Comparison of ENCODE assay signal across 8 cellular contexts in the genomic region with DNA sequence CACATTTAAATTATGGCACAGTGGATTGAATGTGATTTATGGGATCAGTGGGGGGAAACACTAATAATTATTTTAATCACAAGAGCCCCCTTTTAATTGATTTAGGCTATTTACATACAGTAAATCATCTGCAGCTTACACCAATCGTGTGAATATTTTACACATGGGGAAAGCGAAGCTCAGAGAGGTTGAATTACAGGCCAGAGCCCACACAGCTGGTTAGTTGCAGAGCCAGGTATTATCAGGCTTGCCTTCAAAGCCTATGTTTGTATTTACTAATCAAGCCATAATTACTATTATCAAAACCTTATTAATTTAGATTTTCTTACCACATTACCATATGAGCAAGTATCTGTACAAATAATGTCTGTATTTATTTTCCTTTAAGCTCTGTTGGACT. TPM values are rescaled to one million over a fixed set of nuclear protein-coding genes. Genes with fewer than 3 reads are reported as not detected.
DNase-seq lines count a peak whose midpoint lies in the region; ATAC-seq and TF ChIP-seq lines count a peak whose summit lies in the region.

No MANE protein-coding gene starts in this region.

- no peaks in the 10 kb centered on the region for H3K9me2 ChIP-seq in GM23248 (ENCODE audit: insufficient read depth)

- ATAC-seq in RWPE2 (ENCODE audit: low read depth) (no peak), GM19463 (IDR thresholded peaks at IDR 0.05; ENCODE audit: unreplicated experiment) (no peak), HG03097 (IDR thresholded peaks at IDR 0.05; ENCODE audit: low FRiP score, unreplicated experiment) (no peak), HG03196 (IDR thresholded peaks at IDR 0.05; ENCODE audit: unreplicated experiment) (no peak)

- intact Hi-C loops in sigmoid colon (cut with DNase I), result loop anchor here (5.0 to 10.0 kb wide), 5 partner anchors 588 to 1612 kb away; a partner anchor contains a TSS

- TF ChIP-seq CTCF in RWPE2 (IDR thresholded peaks at IDR 0.05; ENCODE audit: poor library complexity, severe bottlenecking), result no peak
- TF ChIP-seq CTCF in fibroblast of lung (conservative IDR thresholded peaks at IDR 0.05 in 1 of 2, IDR thresholded peaks at IDR 0.05 in 1 of 2; ENCODE audit: low read depth in 1 of 2, low read length in 2 of 2), result no peak
- no peak for TF ChIP-seq CTCF in sigmoid colon (IDR thresholded peaks at IDR 0.05)

- H3K79me2 ChIP-seq in GM23248 (ENCODE audit: insufficient read depth) (peaks cover 86% of the 10 kb centered on the region), fibroblast of lung (ENCODE audit: control insufficient read depth, insufficient read depth, low read length) (peaks cover 76% of the 10 kb centered on the region)

- TF ChIP-seq POLR2A in sigmoid colon (IDR thresholded peaks at IDR 0.05), result no peak

- H4K20me1 ChIP-seq in GM23248 (ENCODE audit: insufficient read depth) (peaks cover 2% of the 10 kb centered on the region; the same call in 1 of the 2 replicates), fibroblast of lung (ENCODE audit: control insufficient read depth, extremely low read depth, insufficient read depth, low read length) (no peaks in the 10 kb centered on the region)

- no peaks in the 10 kb centered on the region for H3K27me3 ChIP-seq in GM23248 (replicated peaks; ENCODE audit: insufficient read depth)
- no peaks in the 10 kb centered on the region for H3K27me3 ChIP-seq in RWPE2 (ENCODE audit: insufficient read depth, poor library complexity, severe bottlenecking)
- H3K27me3 ChIP-seq in fibroblast of lung (ENCODE audit: control insufficient read depth, insufficient read depth, low read length), result no peaks in the 10 kb centered on the region
- no peaks in the 10 kb centered on the region for H3K27me3 ChIP-seq in sigmoid colon

- H3K4me2 ChIP-seq in GM23248 (ENCODE audit: unreplicated experiment), result peak overlapping the region; percentile 88
- H3K4me2 ChIP-seq in fibroblast of lung (ENCODE audit: extremely low read depth, insufficient read depth, low read length), result peak overlapping the region; percentile 74

- DNase-seq in GM23248 (peak; percentile 16), RWPE2 (ENCODE audit: low spot score) (no peak), fibroblast of lung (ENCODE audit: low read depth in 2 of 2) (no peak), sigmoid colon (no peak)
- DNase-seq in activated CD4-positive, alpha-beta T cell treated with anti-CD3 and anti-CD28 coated beads for 1 hour, result no peak

- no peaks in the 10 kb centered on the region for H3K9me3 ChIP-seq in GM23248 (ENCODE audit: low read depth)
- no peaks in the 10 kb centered on the region for H3K9me3 ChIP-seq in RWPE2 (ENCODE audit: severe bottlenecking)
- no peaks in the 10 kb centered on the region for H3K9me3 ChIP-seq in fibroblast of lung (ENCODE audit: control insufficient read depth, insufficient read depth, low read depth, low read length)
- no peaks in the 10 kb centered on the region for H3K9me3 ChIP-seq in sigmoid colon

- H3K9ac ChIP-seq in GM23248 (peak overlapping the region; percentile 85), fibroblast of lung (ENCODE audit: insufficient read depth, low read length) (peak overlapping the region; percentile 81)

- H3K36me3 ChIP-seq in GM23248 (ENCODE audit: low read depth), result no peaks in the 10 kb centered on the region
- peaks cover 3% of the 10 kb centered on the region; the same call in 1 of the 2 replicates for H3K36me3 ChIP-seq in RWPE2 (ENCODE audit: low read depth)
- no peaks in the 10 kb centered on the region for H3K36me3 ChIP-seq in fibroblast of lung (ENCODE audit: control insufficient read depth, insufficient read depth, low read length)
- no peaks in the 10 kb centered on the region for H3K36me3 ChIP-seq in sigmoid colon

- peak overlapping the region; percentile 79 for H2AFZ ChIP-seq in GM23248
- H2AFZ ChIP-seq in fibroblast of lung (ENCODE audit: low read length), result no peak overlapping the region

- H3K4me1 ChIP-seq in GM23248 (ENCODE audit: insufficient read depth) (peaks cover 31% of the 10 kb centered on the region), RWPE2 (ENCODE audit: insufficient read depth, poor library complexity, severe bottlenecking) (peaks cover 27% of the 10 kb centered on the region), fibroblast of lung (ENCODE audit: control insufficient read depth, extremely low read depth, insufficient read depth, low read length) (peaks cover 2% of the 10 kb centered on the region), sigmoid colon (peaks cover 0 to 39% (median 34%) of the 10 kb centered on the region in 4 donors)

- peak overlapping the region; percentile 77 for H3K27ac ChIP-seq in GM23248
- peak overlapping the region; percentile 87 for H3K27ac ChIP-seq in RWPE2 (ENCODE audit: poor library complexity, severe bottlenecking)
- peak overlapping the region; percentile 96 for H3K27ac ChIP-seq in fibroblast of lung (ENCODE audit: insufficient read depth, low read length)
- H3K27ac ChIP-seq in sigmoid colon, result peak overlapping the region; percentile 92 to 97 (median 96)

- 18 to 23% methylated on average over 2 of the region's 2 CpGs for WGBS in GM23248 (ENCODE audit: low coverage in 1 of 2, low lambda C conversion rate in 2 of 2, missing lambda C conversion rate in 2 of 2), 2 experiments
- WGBS in sigmoid colon, 2 donors, result 14 to 31% methylated on average over 2 of the region's 2 CpGs

- in situ Hi-C loops in GM23248 (cut with MboI), result no loop called here

- peaks cover 36% of the 10 kb centered on the region for H3F3A ChIP-seq in GM23248 (ENCODE audit: insufficient read depth)

- H3K4me3 ChIP-seq in GM23248, result peak overlapping the region; percentile 84
- peak overlapping the region; percentile 72 for H3K4me3 ChIP-seq in RWPE2 (ENCODE audit: severe bottlenecking)
- peak overlapping the region; percentile 88 to 96 (median 90) for H3K4me3 ChIP-seq in fibroblast of lung (replicated peaks in 1 of 4; ENCODE audit: control extremely low read depth in 1 of 4, insufficient read depth in 1 of 4, low read depth in 3 of 4, low read length in 4 of 4)
- peak overlapping the region; percentile 52 to 99 (median 94) for H3K4me3 ChIP-seq in sigmoid colon

- TF ChIP-seq EP300 in sigmoid colon (IDR thresholded peaks at IDR 0.05), result no peak

RNA-seq across cellular contexts. Expression of a gene that starts 0.7 kb away (rescaled TPM):
- total RNA-seq in GM23248 (2014; rRNA removed; shearing (Covaris generic)), result 29.4 and 69.4 TPM in 2 replicates
- polyA plus RNA-seq in GM23248 (2016; fragmentation: Nextera tagmentation; extraction: Ambion mirVana) (41.9 and 45.3 TPM in 2 replicates), fibroblast of lung (27.0 and 34.8 TPM in 2 replicates), sigmoid colon (10 to 100 TPM; 15.6 to 21.3 (median 16.3) TPM)
- total RNA-seq in fibroblast of lung (53.2 and 72.7 TPM in 2 replicates), sigmoid colon (10 to 100 TPM; 30.3 to 49.7 (median 40.2) TPM)
- polyA plus RNA-seq in fibroblast of lung (2012), result 21.6 and 23.8 TPM in 2 replicates
- 5.0 and 8.2 TPM in 2 replicates for polyA minus RNA-seq in fibroblast of lung (ENCODE audit: low replicate concordance)

RNA-seq across cellular contexts. Expression of a gene that starts 1.5 kb away (rescaled TPM):
- total RNA-seq in GM23248 (2014; rRNA removed; shearing (Covaris generic)), result 81.0 and 89.8 TPM in 2 replicates
- 55.4 and 56.7 TPM in 2 replicates for polyA plus RNA-seq in GM23248 (2016; fragmentation: Nextera tagmentation; extraction: Ambion mirVana)
- total RNA-seq in fibroblast of lung, result 75.2 and 86.0 TPM in 2 replicates
- polyA plus RNA-seq in fibroblast of lung, result 84.8 and 92.0 TPM in 2 replicates
- 45.7 and 49.6 TPM in 2 replicates for polyA plus RNA-seq in fibroblast of lung (2012)
- polyA minus RNA-seq in fibroblast of lung (ENCODE audit: low replicate concordance), result 33.9 and 38.8 TPM in 2 replicates
- 10 to 100 TPM; 27.6 to 46.3 (median 33.6) TPM for total RNA-seq in sigmoid colon
- 1 to 10 TPM; 4.6 to 8.9 (median 7.8) TPM for polyA plus RNA-seq in sigmoid colon
